In genomic region chr2:157438907-157439791, GRCh38 we compare ENCODE assay signal across 1 cellular context.
TF ChIP-seq lines count a peak whose summit lies in the region.

No MANE protein-coding gene starts in this region.

TF ChIP-seq in GM12878, 131 proteins besides CTCF, POLR2A, EP300 and RAD21 (continued from another document and continues in another):
- no peak for TF ChIP-seq USF1 (IDR thresholded peaks at IDR 0.05; ENCODE audit: borderline replicate concordance, extremely low read length, insufficient read depth, low read depth, low read length)
- TF ChIP-seq POLR2AphosphoS5 (IDR thresholded peaks at IDR 0.05; ENCODE audit: low read length) = peak; percentile 72
- no peak for TF ChIP-seq STAT1 (conservative IDR thresholded peaks at IDR 0.05)
- TF ChIP-seq MAX (IDR thresholded peaks at IDR 0.05; ENCODE audit: low read depth, low read length) = peak; percentile 35; the same call in 1 of the 2 replicates
- TF ChIP-seq NFXL1 (IDR thresholded peaks at IDR 0.05; ENCODE audit: borderline replicate concordance) = no peak
- no peak for TF ChIP-seq EGR1 (IDR thresholded peaks at IDR 0.05; ENCODE audit: borderline replicate concordance in 1 of 2, low read depth in 2 of 2, low read length in 2 of 2)
- TF ChIP-seq SPI1 (IDR thresholded peaks at IDR 0.05; ENCODE audit: borderline replicate concordance, insufficient read depth, low read depth, low read length) = peak; percentile 77; the same call in 1 of the 2 replicates
- TF ChIP-seq IKZF1 (conservative IDR thresholded peaks at IDR 0.05) = no peak
- no peak for TF ChIP-seq PRDM15 (CRISPR knock-in tag; IDR thresholded peaks at IDR 0.05)
- no peak for TF ChIP-seq ZBTB11 (CRISPR knock-in tag; IDR thresholded peaks at IDR 0.05)
- TF ChIP-seq JUNB (IDR thresholded peaks at IDR 0.05) = no peak
- no peak for TF ChIP-seq ETV6 (conservative IDR thresholded peaks at IDR 0.05 in 1 of 2, IDR thresholded peaks at IDR 0.05 in 1 of 2; ENCODE audit: borderline replicate concordance in 1 of 2, low read depth in 1 of 2)
- no peak for TF ChIP-seq CEBPB (IDR thresholded peaks at IDR 0.05; ENCODE audit: borderline replicate concordance in 1 of 2, low read depth in 2 of 2, low read length in 2 of 2)
- no peak for TF ChIP-seq WRNIP1 (IDR thresholded peaks at IDR 0.05; ENCODE audit: borderline replicate concordance, low read depth, low read length)
- no peak for TF ChIP-seq IRF5 (IDR thresholded peaks at IDR 0.05; ENCODE audit: borderline replicate concordance)
- no peak for TF ChIP-seq TCF3 (IDR thresholded peaks at IDR 0.05; ENCODE audit: borderline replicate concordance, insufficient read depth, low read depth, low read length)
- no peak for TF ChIP-seq ZBTB40 (IDR thresholded peaks at IDR 0.05; ENCODE audit: borderline replicate concordance)
- no peak for TF ChIP-seq MEF2A (IDR thresholded peaks at IDR 0.05; ENCODE audit: insufficient read depth, low read depth, low read length)
- TF ChIP-seq IKZF2 (IDR thresholded peaks at IDR 0.05) = peak in 1 of 2 experiments; percentile 11; a peak in 2 of 4 replicates
- no peak for TF ChIP-seq IRF3 (IDR thresholded peaks at IDR 0.05)
- TF ChIP-seq NR2C2 (IDR thresholded peaks at IDR 0.05; ENCODE audit: borderline replicate concordance, control insufficient read depth, insufficient read length, low read depth) = no peak
- 0 out of 2 replicates have a peak, but pooled peaks have one; percentile 19 for TF ChIP-seq GABPA (IDR thresholded peaks at IDR 0.05; ENCODE audit: low read depth)
- peak; percentile 21 for TF ChIP-seq NKRF (conservative IDR thresholded peaks at IDR 0.05)
- TF ChIP-seq PAX5 (IDR thresholded peaks at IDR 0.05; ENCODE audit: borderline replicate concordance, low read depth, low read length) = no peak
- TF ChIP-seq JUND (IDR thresholded peaks at IDR 0.05; ENCODE audit: low read depth, low read length) = no peak
- no peak for TF ChIP-seq BCLAF1 (IDR thresholded peaks at IDR 0.05)
- TF ChIP-seq ZBED1 (IDR thresholded peaks at IDR 0.05; ENCODE audit: borderline replicate concordance) = no peak
- TF ChIP-seq RUNX3 (IDR thresholded peaks at IDR 0.05; ENCODE audit: low read length) = 0 out of 2 replicates have a peak, but pooled peaks have one; percentile 6
- no peak for TF ChIP-seq NRF1 (conservative IDR thresholded peaks at IDR 0.05; ENCODE audit: low read depth, low read length)
- no peak for TF ChIP-seq RELA (IDR thresholded peaks at IDR 0.05; ENCODE audit: borderline replicate concordance, partially characterized antibody)
- no peak for TF ChIP-seq SIX5 (IDR thresholded peaks at IDR 0.05; ENCODE audit: low read depth, low read length, severe bottlenecking)
- no peak for TF ChIP-seq FOS (IDR thresholded peaks at IDR 0.05; ENCODE audit: borderline replicate concordance, extremely low read depth, insufficient read length)
- TF ChIP-seq ZNF384 (IDR thresholded peaks at IDR 0.05; ENCODE audit: borderline replicate concordance, low read depth, low read length) = no peak
- TF ChIP-seq ATF2 (IDR thresholded peaks at IDR 0.05; ENCODE audit: low read length) = no peak
- TF ChIP-seq PML (IDR thresholded peaks at IDR 0.05; ENCODE audit: low read length) = no peak; the same call in 1 of the 2 replicates
- no peak for TF ChIP-seq BCL11A (IDR thresholded peaks at IDR 0.05; ENCODE audit: low read depth, low read length)
